In the genomic region with DNA sequence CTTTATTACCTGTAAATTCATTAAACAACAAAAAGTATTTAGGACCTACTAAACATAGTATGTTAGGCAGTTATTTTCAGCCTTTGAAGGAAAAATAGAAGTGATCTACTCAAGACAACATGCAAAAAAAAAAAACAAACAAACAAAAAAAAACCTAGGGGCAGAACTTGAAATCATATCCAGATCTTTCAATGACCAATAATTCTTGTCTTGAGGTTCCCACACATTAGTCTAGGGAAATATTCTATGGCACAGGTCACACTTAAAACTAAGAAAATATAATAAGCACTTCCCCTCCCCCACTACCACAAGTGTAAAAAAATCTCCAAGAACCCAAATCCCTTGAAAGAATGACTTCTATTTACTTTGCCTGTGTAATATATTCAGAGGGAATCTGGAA, we compare ENCODE assay signal across 2 cellular contexts.
TF ChIP-seq lines count a peak whose summit lies in the region.

No MANE protein-coding gene starts in this region.

TF ChIP-seq in HepG2, 621 proteins besides CTCF, POLR2A, EP300 and RAD21:
- TF ChIP-seq DPF2 (CRISPR knock-in tag; IDR thresholded peaks at IDR 0.05; ENCODE audit: borderline replicate concordance, low read depth) (no peak), SIN3B (IDR thresholded peaks at IDR 0.05; ENCODE audit: low read length) (no peak), KDM3A (CRISPR knock-in tag; IDR thresholded peaks at IDR 0.05; ENCODE audit: low read depth) (no peak), ZSCAN22 (CRISPR knock-in tag; IDR thresholded peaks at IDR 0.05) (no peak), RBFOX2 (IDR thresholded peaks at IDR 0.05; ENCODE audit: low read depth, low read length) (0 out of 2 replicates have a peak, but pooled peaks have one; percentile 14), ZSCAN20 (CRISPR knock-in tag; IDR thresholded peaks at IDR 0.05; ENCODE audit: borderline replicate concordance) (no peak), ZNF354B (CRISPR knock-in tag; IDR thresholded peaks at IDR 0.05) (no peak), FOXO1 (CRISPR knock-in tag; IDR thresholded peaks at IDR 0.05) (no peak)
- TF ChIP-seq, protein P1, sequence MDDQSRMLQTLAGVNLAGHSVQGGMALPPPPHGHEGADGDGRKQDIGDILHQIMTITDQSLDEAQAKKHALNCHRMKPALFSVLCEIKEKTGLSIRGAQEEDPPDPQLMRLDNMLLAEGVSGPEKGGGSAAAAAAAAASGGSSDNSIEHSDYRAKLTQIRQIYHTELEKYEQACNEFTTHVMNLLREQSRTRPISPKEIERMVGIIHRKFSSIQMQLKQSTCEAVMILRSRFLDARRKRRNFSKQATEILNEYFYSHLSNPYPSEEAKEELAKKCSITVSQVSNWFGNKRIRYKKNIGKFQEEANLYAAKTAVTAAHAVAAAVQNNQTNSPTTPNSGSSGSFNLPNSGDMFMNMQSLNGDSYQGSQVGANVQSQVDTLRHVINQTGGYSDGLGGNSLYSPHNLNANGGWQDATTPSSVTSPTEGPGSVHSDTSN (CRISPR knock-in tag; IDR thresholded peaks at IDR 0.05; ENCODE audit: borderline replicate concordance): no peak

TF ChIP-seq in WTC11, 78 proteins besides CTCF, POLR2A, EP300 and RAD21:
- TF ChIP-seq CREB1 (CRISPR knock-in tag; IDR thresholded peaks at IDR 0.05): no peak
